8 cellular contexts compared by ENCODE assay signal in the genomic region with DNA sequence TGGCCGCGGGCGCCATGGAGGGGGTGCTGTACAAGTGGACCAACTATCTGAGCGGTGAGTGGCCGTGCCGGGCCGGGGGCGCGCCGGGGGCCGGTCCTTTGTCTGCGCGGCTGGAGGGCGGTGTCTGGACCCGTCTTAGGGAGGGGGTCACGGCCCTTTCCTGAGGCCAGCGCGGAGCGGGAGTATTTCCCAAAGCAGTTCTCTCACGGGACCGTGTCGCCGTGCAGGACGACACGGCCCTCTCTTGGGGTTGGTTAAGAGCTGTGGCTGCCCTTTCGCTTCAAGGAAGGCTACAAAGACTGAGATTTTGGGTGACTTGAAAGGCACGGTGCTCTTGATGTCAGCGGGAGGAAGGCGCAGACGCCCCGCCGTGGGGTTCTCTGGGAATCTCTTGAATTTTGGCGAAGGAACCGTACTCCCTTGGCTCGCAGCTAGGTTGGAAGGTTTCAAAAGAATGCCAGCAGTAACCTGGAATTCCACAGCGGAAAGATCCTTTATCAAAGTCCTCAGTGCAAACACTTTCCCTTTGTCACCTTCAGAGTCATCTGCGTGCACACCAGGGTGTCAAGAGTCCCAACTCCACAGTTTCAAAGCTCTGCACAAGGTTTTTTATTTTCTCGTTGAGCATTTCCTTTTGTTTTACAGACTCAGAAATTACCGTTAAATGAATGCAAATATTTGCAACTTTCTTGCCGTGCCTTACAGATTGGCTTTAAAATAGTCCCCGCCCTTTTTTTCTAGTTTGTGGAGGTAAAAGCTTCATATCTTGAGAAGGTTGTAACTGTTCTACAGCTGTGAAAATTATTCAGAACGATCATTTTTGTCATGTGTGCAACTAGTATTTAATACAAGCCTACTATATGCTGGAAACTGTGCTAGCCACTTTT. TPM values are rescaled to one million over a fixed set of nuclear protein-coding genes. Genes with fewer than 3 reads are reported as not detected.
A peak's percentile ranks its signal among the peaks of the same experiment; 100 is the strongest.
DNase-seq lines count a peak whose midpoint lies in the region; ATAC-seq and TF ChIP-seq lines count a peak whose summit lies in the region.

No MANE protein-coding gene starts in this region.

- TF ChIP-seq CTCF in SU-DHL-6 (IDR thresholded peaks at IDR 0.05; ENCODE audit: insufficient read depth, low read length, poor library complexity, severe bottlenecking) (no peak), dorsolateral prefrontal cortex (IDR thresholded peaks at IDR 0.05 in 54 of 56, conservative IDR thresholded peaks at IDR 0.05 in 2 of 56; ENCODE audit: low read depth in 1 of 56, partially characterized antibody in 56 of 56) (peak in 4 of 56 donors; percentile 9 to 22 (median 19)), lower lobe of right lung (IDR thresholded peaks at IDR 0.05) (no peak), suprapubic skin (IDR thresholded peaks at IDR 0.05) (no peak)

- intact Hi-C loops in dorsolateral prefrontal cortex (cut with DNase I) (loop anchor here (5.0 to 10.0 kb wide), 4 partner anchors 57 to 342 kb away; partner anchors contain the start of gene MTURN (in 1 of the 2)), lower lobe of right lung (cut with DNase I) (no loop called here)

- no peaks in the 10 kb centered on the region for H3K36me3 ChIP-seq in SU-DHL-6 (ENCODE audit: low read length)
- no peaks in the 10 kb centered on the region for H3K36me3 ChIP-seq in lower lobe of right lung
- H3K36me3 ChIP-seq in suprapubic skin = no peaks in the 10 kb centered on the region

- H4K20me1 ChIP-seq in SU-DHL-6 (ENCODE audit: low read depth, low read length) = no peaks in the 10 kb centered on the region; the same call in 1 of the 2 replicates

- DNase-seq in EL (peak; percentile 56), dorsolateral prefrontal cortex (peak in 8 of 10 donors; percentile 15 to 51 (median 42)), lower lobe of right lung (no peak), suprapubic skin (ENCODE audit: low spot score in 2 of 2) (peak; percentile 82 to 85), dermis blood vessel endothelial cell (no peak)

- H3K4me1 ChIP-seq in lower lobe of right lung (peaks cover 50% of the 10 kb centered on the region), suprapubic skin (peaks cover 43% of the 10 kb centered on the region)

- H3K9me2 ChIP-seq in SU-DHL-6 (replicated peaks; ENCODE audit: insufficient read depth, low read length) = no peaks in the 10 kb centered on the region

- H3K9ac ChIP-seq in SU-DHL-6 (ENCODE audit: low read length) = peak overlapping the region; percentile 65

- H3K27me3 ChIP-seq in SU-DHL-6 (ENCODE audit: low read length) = no peaks in the 10 kb centered on the region
- no peaks in the 10 kb centered on the region for H3K27me3 ChIP-seq in dorsolateral prefrontal cortex
- H3K27me3 ChIP-seq in lower lobe of right lung (ENCODE audit: low read depth) = no peaks in the 10 kb centered on the region
- H3K27me3 ChIP-seq in suprapubic skin = no peaks in the 10 kb centered on the region

- H3K27ac ChIP-seq in SU-DHL-6 (ENCODE audit: low read depth, low read length) (peak overlapping the region; percentile 46), dorsolateral prefrontal cortex (peak overlapping the region; percentile 52 to 97 (median 87)), lower lobe of right lung (peak overlapping the region; percentile 82), suprapubic skin (peak overlapping the region; percentile 87)

- peak overlapping the region; percentile 64 for H3K4me3 ChIP-seq in SU-DHL-6 (ENCODE audit: insufficient read depth, low read length, poor library complexity, severe bottlenecking)
- H3K4me3 ChIP-seq in dorsolateral prefrontal cortex = peak overlapping the region; percentile 67 to 99 (median 91)
- H3K4me3 ChIP-seq in lower lobe of right lung = peak overlapping the region; percentile 95
- H3K4me3 ChIP-seq in suprapubic skin = peak overlapping the region; percentile 85

- H2AFZ ChIP-seq in SU-DHL-6 (ENCODE audit: low read depth, low read length, severe bottlenecking) = peak overlapping the region; percentile 84

- peaks cover 19% of the 10 kb centered on the region; the same call in 1 of the 2 replicates for H3K79me2 ChIP-seq in SU-DHL-6 (ENCODE audit: insufficient read depth, low read length)

- TF ChIP-seq POLR2A in suprapubic skin (IDR thresholded peaks at IDR 0.05) = no peak

- WGBS in suprapubic skin = under 1% methylated on average over 25 of the region's 42 CpGs

- TF ChIP-seq EP300 in suprapubic skin (IDR thresholded peaks at IDR 0.05) = no peak

- H3F3A ChIP-seq in SU-DHL-6 (ENCODE audit: insufficient read depth) = peaks cover 23% of the 10 kb centered on the region

- peak overlapping the region; percentile 83 for H3K4me2 ChIP-seq in SU-DHL-6 (ENCODE audit: low read depth, low read length, poor library complexity, severe bottlenecking)

- H3K9me3 ChIP-seq in SU-DHL-6 (ENCODE audit: insufficient read depth, low read length) = no peaks in the 10 kb centered on the region
- no peaks in the 10 kb centered on the region for H3K9me3 ChIP-seq in lower lobe of right lung
- no peaks in the 10 kb centered on the region for H3K9me3 ChIP-seq in suprapubic skin

- ATAC-seq in GM19438 (IDR thresholded peaks at IDR 0.05; ENCODE audit: low read depth, unreplicated experiment) = peak; percentile 19
- ATAC-seq in HG03439 (IDR thresholded peaks at IDR 0.05; ENCODE audit: unreplicated experiment) = peak; percentile 13
- ATAC-seq in lower lobe of right lung = no peak

RNA-seq across cellular contexts. Expression of gene PLEKHA8, which starts 0.8 kb away (rescaled TPM):
- total RNA-seq in dorsolateral prefrontal cortex (10 to 100 TPM; 11.8 to 29.6 (median 17.7) TPM), lower lobe of right lung (8.8 TPM), suprapubic skin (10 to 100 TPM in 1 of 4 donors, 1 to 10 TPM in 3; 5.7 to 12.4 (median 7.2) TPM), dermis blood vessel endothelial cell (19.1 and 22.8 TPM in 2 replicates)

RNA-seq across cellular contexts. Expression of gene FKBP14, which starts 2.5 kb away (rescaled TPM):
- total RNA-seq in dorsolateral prefrontal cortex (10 to 100 TPM in 102 of 120 experiments, 1 to 10 TPM in 18; 7.0 to 20.9 (median 12.4) TPM), lower lobe of right lung (11.7 TPM), suprapubic skin (1 to 10 TPM; 4.7 to 8.0 (median 6.8) TPM), dermis blood vessel endothelial cell (15.5 and 18.2 TPM in 2 replicates)

RNA-seq across cellular contexts. Expression of gene SCRN1, which starts 39.4 kb away (rescaled TPM):
- 100 to 1,000 TPM; 200 to 387 (median 298) TPM for total RNA-seq in dorsolateral prefrontal cortex
- total RNA-seq in lower lobe of right lung = 28.2 TPM
- total RNA-seq in suprapubic skin = 10 to 100 TPM; 10.8 to 26.0 (median 15.0) TPM
- total RNA-seq in dermis blood vessel endothelial cell = 94.6 and 95.5 TPM in 2 replicates

Comparison
In these comparisons a context has a peak if more than half of its experiments do, and no peak if none do; other contexts are left out.
1. DNase-seq: peak in EL (single experiment), dorsolateral prefrontal cortex (8 of 10) and suprapubic skin (2 of 2); none in lower lobe of right lung (single experiment) and dermis blood vessel endothelial cell (single experiment).
2. ATAC-seq: peak in GM19438 (single experiment) and HG03439 (single experiment); none in lower lobe of right lung (0 of 2).
3. Peak in every context shown above with its lines, with median percentiles within 50 percentile points of each other: H3K27ac ChIP-seq and H3K4me3 ChIP-seq.